8 cellular contexts compared by ENCODE assay signal in genomic region chr16:57265850-57266530, GRCh38. TPM values are rescaled to one million over a fixed set of nuclear protein-coding genes. Genes with fewer than 3 reads are reported as not detected.
DNase-seq lines count a peak whose midpoint lies in the region; TF ChIP-seq lines count a peak whose summit lies in the region.

No MANE protein-coding gene starts in this region.

- H3K27ac Mint-ChIP-seq in nephron (peak overlapping the region; percentile 63 to 82 (median 79)), osteocyte (ENCODE audit: unreplicated experiment) (no peak overlapping the region)

- H3K36me3 Mint-ChIP-seq in nephron (ENCODE audit: low read depth): no peaks in the 10 kb centered on the region
- no peaks in the 10 kb centered on the region for H3K36me3 Mint-ChIP-seq in osteocyte (ENCODE audit: unreplicated experiment)

- peaks cover 14% of the 10 kb centered on the region for H3K27me3 Mint-ChIP-seq in nephron (ENCODE audit: low read depth)
- H3K27me3 Mint-ChIP-seq in osteocyte (ENCODE audit: unreplicated experiment): no peaks in the 10 kb centered on the region

- H3K9me3 Mint-ChIP-seq in nephron (no peaks in the 10 kb centered on the region), osteocyte (ENCODE audit: unreplicated experiment) (no peaks in the 10 kb centered on the region)

- no peaks in the 10 kb centered on the region for H3K4me1 Mint-ChIP-seq in nephron
- H3K4me1 Mint-ChIP-seq in osteocyte (ENCODE audit: unreplicated experiment): peaks cover 2% of the 10 kb centered on the region

- no peak overlapping the region for H3K4me3 Mint-ChIP-seq in nephron
- no peak overlapping the region for H3K4me3 Mint-ChIP-seq in osteocyte (ENCODE audit: unreplicated experiment)

- TF ChIP-seq CTCF in epithelial cell of esophagus (IDR thresholded peaks at IDR 0.05; ENCODE audit: insufficient read depth, low read depth, low read length, missing control alignments): no peak
- no peak for TF ChIP-seq CTCF in nephron (IDR thresholded peaks at IDR 0.05; ENCODE audit: unreplicated experiment in 3 of 3)
- no peak for TF ChIP-seq CTCF in osteocyte (IDR thresholded peaks at IDR 0.05)

- DNase-seq in C1 segment of cervical spinal cord (lab: John Stamatoyannopoulos, UW) (peak in 8 of 14 donors; percentile 21 to 60 (median 50)), OCI-M1 (lab: John Stamatoyannopoulos, UW) (peak; percentile 30), epithelial cell of esophagus (ENCODE audit: low read depth) (peak; percentile 50), GM19240 (ENCODE audit: insufficient read length, low spot score) (no peak), NOMO-1 treated with dmso at 0.1 percent for 144 hours (lab: John Stamatoyannopoulos, UW; ENCODE audit: unreplicated experiment) (no peak), NCI-H2081 (lab: John Stamatoyannopoulos, UW) (no peak), osteocyte (ENCODE audit: extremely low spot score, unreplicated experiment) (no peak)

- no peak overlapping the region for H3K4me3 ChIP-seq in epithelial cell of esophagus (ENCODE audit: low read length)

RNA-seq across cellular contexts. Expression of gene PLLP, which starts 18.5 kb away (rescaled TPM):
- 0.30 and 1.2 TPM in 2 replicates for total RNA-seq in osteocyte

RNA-seq across cellular contexts. Expression of gene ARL2BP, which starts 20.9 kb away (rescaled TPM):
- total RNA-seq in osteocyte: 61.8 and 67.4 TPM in 2 replicates

Comparison
In these comparisons a context has a peak if more than half of its experiments do, and no peak if none do; other contexts are left out.
1. DNase-seq: peak in C1 segment of cervical spinal cord (8 of 14), OCI-M1 (single experiment) and epithelial cell of esophagus (single experiment); none in GM19240 (single experiment), NOMO-1 treated with dmso at 0.1 percent for 144 hours (single experiment), NCI-H2081 (0 of 2) and osteocyte (single experiment).